Comparison of ENCODE assay signal across 6 cellular contexts in genomic region chr3:105603521-105603920, GRCh38.
DNase-seq lines count a peak whose midpoint lies in the region; TF ChIP-seq lines count a peak whose summit lies in the region.
"Not testable (repeated sequence)": the region's sequence is repeated elsewhere in the genome, so short reads cannot be mapped to it uniquely, and the experiment has no call there.

No MANE protein-coding gene starts in this region.

- not testable (repeated sequence) for H3K27me3 ChIP-seq in SJCRH30

- not testable (repeated sequence) for H3K27ac ChIP-seq in HEK293 (ENCODE audit: extremely low read depth, low read depth, low read length)
- peak overlapping the region; percentile 23; the same call in 1 of the 2 replicates for H3K27ac ChIP-seq in SJCRH30

- POLR2A ChIA-PET in HEK293 (lab: Yijun Ruan, JAX) = not testable (repeated sequence)

- H3K4me3 ChIP-seq in HEK293 (ENCODE audit: low read depth, low read length); SJCRH30: not testable (repeated sequence)

- DNase-seq in D341Med (ENCODE audit: low spot score) (peak; percentile 31), NCI-H2171 (lab: John Stamatoyannopoulos, UW) (peak; percentile 41), NCI-H524 treated with DMSO at 0.1 percent for 48 hours (lab: John Stamatoyannopoulos, UW) (peak; percentile 97), SJCRH30 (peak in 1 of 2 experiments; percentile 45), myocyte (ENCODE audit: low read depth) (peak; percentile 59)

- not testable (repeated sequence) for TF ChIP-seq CTCF in HEK293 (tag by site-specific recombination; IDR thresholded peaks at IDR 0.05)

- not testable (repeated sequence) for H3K9me3 ChIP-seq in HEK293 (ENCODE audit: control insufficient read depth, insufficient read depth, low read depth, low read length); SJCRH30 (replicated peaks)

- CTCF ChIA-PET in HEK293 (lab: Yijun Ruan, JAX) = not testable (repeated sequence)

- H3K36me3 ChIP-seq in HEK293 (ENCODE audit: control insufficient read depth in 2 of 2, insufficient read depth in 1 of 2, low read length in 2 of 2); SJCRH30: not testable (repeated sequence)

- not testable (repeated sequence) for H3K4me1 ChIP-seq in HEK293 (ENCODE audit: control insufficient read depth, insufficient read depth, low read length)
- peaks cover 13% of the 10 kb centered on the region for H3K4me1 ChIP-seq in SJCRH30

TF ChIP-seq in HEK293, 187 proteins besides CTCF, POLR2A, EP300 and RAD21:
- TF ChIP-seq ZNF157 (tag by site-specific recombination; IDR thresholded peaks at IDR 0.05) = peak; percentile 80
